1 cellular context compared by ENCODE assay signal in the genomic region with DNA sequence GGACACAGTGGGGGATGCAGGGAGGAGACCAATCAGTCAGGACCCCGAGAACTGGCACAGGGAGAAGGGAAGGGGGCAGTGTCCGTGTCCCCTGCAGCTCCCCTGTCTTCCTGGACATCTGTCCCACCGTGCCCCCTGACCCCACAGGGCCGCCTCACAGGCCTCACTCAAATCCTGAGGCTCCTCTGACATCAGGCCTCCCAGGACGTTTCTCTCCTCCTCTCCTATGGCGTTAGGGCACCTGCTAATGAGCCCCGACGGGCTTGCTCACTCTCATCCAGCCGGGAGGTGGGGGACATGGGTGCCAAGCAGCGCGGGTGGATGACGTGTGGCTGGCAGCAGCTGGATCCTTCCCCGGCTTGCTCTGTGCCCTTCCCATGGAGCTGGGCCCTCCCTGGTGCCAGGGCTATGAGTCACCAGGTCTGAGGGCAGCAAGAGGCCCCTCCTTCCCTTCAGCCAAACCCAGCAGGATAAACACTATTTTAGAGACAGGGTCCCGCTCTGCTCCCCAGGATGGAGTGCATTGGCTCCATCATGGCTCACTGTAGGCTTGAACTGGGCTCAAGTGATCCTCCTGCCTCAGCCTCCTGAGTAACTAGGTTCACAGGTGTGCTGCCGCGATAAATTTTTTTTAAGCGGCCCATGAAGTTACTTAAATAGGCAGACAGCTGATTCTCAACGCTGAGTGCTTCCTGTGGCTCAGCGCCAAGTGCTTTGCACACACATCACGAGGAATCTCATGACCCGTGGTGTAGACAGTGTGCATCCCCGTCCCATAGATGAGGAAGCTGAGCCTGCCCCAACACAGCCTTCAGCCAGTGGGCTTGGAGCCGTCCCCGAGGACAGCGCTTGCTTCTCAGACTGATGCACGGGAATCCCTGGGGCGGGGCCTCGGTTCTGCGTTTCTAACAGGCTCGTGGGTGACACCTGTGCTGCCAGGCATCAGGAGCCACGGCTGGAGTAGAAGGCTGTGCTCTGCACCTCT.
TF ChIP-seq lines count a peak whose summit lies in the region.

No MANE protein-coding gene starts in this region.

TF ChIP-seq in HepG2, 621 proteins besides CTCF, POLR2A, EP300 and RAD21 (continued from another document):
- peak; percentile 35; the same call in 1 of the 2 replicates for TF ChIP-seq FOSL2 (CRISPR knock-in tag; IDR thresholded peaks at IDR 0.05)
- TF ChIP-seq ZFP62 (CRISPR knock-in tag; IDR thresholded peaks at IDR 0.05): no peak
- no peak for TF ChIP-seq NBN (conservative IDR thresholded peaks at IDR 0.05)
- TF ChIP-seq HIVEP1 (CRISPR knock-in tag; IDR thresholded peaks at IDR 0.05): 0 out of 2 replicates have a peak, but pooled peaks have one; percentile 20
- no peak for TF ChIP-seq EEA1 (CRISPR knock-in tag; IDR thresholded peaks at IDR 0.05; ENCODE audit: borderline replicate concordance)
- TF ChIP-seq REXO4 (CRISPR knock-in tag; IDR thresholded peaks at IDR 0.05; ENCODE audit: borderline replicate concordance): no peak
- TF ChIP-seq ZNF333 (CRISPR knock-in tag; IDR thresholded peaks at IDR 0.05; ENCODE audit: borderline replicate concordance): no peak
- TF ChIP-seq SIN3B (IDR thresholded peaks at IDR 0.05; ENCODE audit: low read length): no peak
- TF ChIP-seq ZNF468 (CRISPR knock-in tag; IDR thresholded peaks at IDR 0.05): no peak
- TF ChIP-seq SP1 (IDR thresholded peaks at IDR 0.05): no peak
- no peak for TF ChIP-seq SP1 (CRISPR knock-in tag; IDR thresholded peaks at IDR 0.05)
- TF ChIP-seq YY1 (IDR thresholded peaks at IDR 0.05; ENCODE audit: insufficient read depth, insufficient replicate concordance, low read depth, low read length): no peak
- TF ChIP-seq PHB2 (IDR thresholded peaks at IDR 0.05; ENCODE audit: partially characterized antibody): no peak
- no peak for TF ChIP-seq SP140L (CRISPR knock-in tag; IDR thresholded peaks at IDR 0.05; ENCODE audit: borderline replicate concordance)
